Comparison of ENCODE assay signal across 16 cellular contexts in genomic region chr16:24976061-24976779, GRCh38. TPM values are rescaled to one million over a fixed set of nuclear protein-coding genes. Genes with fewer than 3 reads are reported as not detected.
DNase-seq lines count a peak whose midpoint lies in the region; ATAC-seq and TF ChIP-seq lines count a peak whose summit lies in the region.
"Had no signal": no experiment of that assay in that cellular context is flagged by ENCODE, and none has a peak within 500 bp of the region (broad histone marks: within the 10 kb centered on the region; RNA-seq: fewer than 3 reads in every experiment).

No MANE protein-coding gene starts in this region.

- peaks cover 0 to 2% of the 10 kb centered on the region in 2 donors for H3K9me3 Mint-ChIP-seq in activated T-cell treated with anti-CD3 and anti-CD28 coated beads, Interleukin-2, amount 50 U/mL, for 72 hours
- no peaks in the 10 kb centered on the region for H3K9me3 Mint-ChIP-seq in endothelial cell (ENCODE audit: unreplicated experiment)
- H3K9me3 Mint-ChIP-seq in stimulated activated memory B cell treated with anti-CD40 and anti-IgM and Interleukin-4, amounts not matched to agents 10 μg/mL and 1 μg/mL and 100 μg/mL, for 72 hours, result peaks cover 2% of the 10 kb centered on the region
- H3K9me3 Mint-ChIP-seq: nephron had no signal

- no peaks in the 10 kb centered on the region for H3K79me2 ChIP-seq in OCI-LY1 (ENCODE audit: insufficient read depth, low read length)

- H3K4me3 ChIP-seq in OCI-LY1 (ENCODE audit: low read depth, low read length, poor library complexity, severe bottlenecking), result no peak overlapping the region
- H3K4me3 ChIP-seq: Peyer's patch had no signal

- no peaks in the 10 kb centered on the region for H3K9me3 ChIP-seq in OCI-LY1 (ENCODE audit: low read length)
- H3K9me3 ChIP-seq: Peyer's patch had no signal

- DNase-seq in activated T-cell treated with anti-CD3 and anti-CD28 coated beads, Interleukin-2, amount 50 U/mL, for 72 hours, result no peak
- DNase-seq in activated T-cell treated with anti-CD3 and anti-CD28 coated beads for 4 hours (no peak), endothelial cell (ENCODE audit: low spot score) (no peak), epidermal melanocyte (ENCODE audit: insufficient read length, low spot score) (no peak)
- no peak for DNase-seq in stimulated activated naive CD4-positive, alpha-beta T cell (lab: John Stamatoyannopoulos, UW)
- DNase-seq: activated CD4-positive, alpha-beta T cell treated with anti-CD3 and anti-CD28 coated beads for 4 hours; activated effector memory CD4-positive, alpha-beta T cell treated with anti-CD3 and anti-CD28 coated beads, Interleukin-2, amount 50 U/mL, for 16 hours; GOT3; NCI-H146; NCI-H510A treated with DMSO at 0.1 percent for 48 hours had no signal

- no peak for ATAC-seq in activated T-cell treated with anti-CD3 and anti-CD28 coated beads, Interleukin-2, amount 50 U/mL, for 72 hours (replicated peaks in 1 of 2)
- no peak for ATAC-seq in stimulated activated memory B cell treated with anti-CD40 and anti-IgM and Interleukin-4, amounts not matched to agents 10 μg/mL and 1 μg/mL and 100 μg/mL, for 72 hours
- no peak for ATAC-seq in HG03280 (IDR thresholded peaks at IDR 0.05; ENCODE audit: unreplicated experiment)

- H4K20me1 ChIP-seq in OCI-LY1 (ENCODE audit: insufficient read depth, low read length), result no peaks in the 10 kb centered on the region

- H3K27me3 Mint-ChIP-seq in activated T-cell treated with anti-CD3 and anti-CD28 coated beads, Interleukin-2, amount 50 U/mL, for 72 hours (ENCODE audit: low read depth), result no peaks in the 10 kb centered on the region
- peaks cover 6% of the 10 kb centered on the region for H3K27me3 Mint-ChIP-seq in endothelial cell (ENCODE audit: unreplicated experiment)
- H3K27me3 Mint-ChIP-seq in stimulated activated memory B cell treated with anti-CD40 and anti-IgM and Interleukin-4, amounts not matched to agents 10 μg/mL and 1 μg/mL and 100 μg/mL, for 72 hours, result no peaks in the 10 kb centered on the region

- no peak for TF ChIP-seq CTCF in OCI-LY1 (IDR thresholded peaks at IDR 0.05; ENCODE audit: low read length)
- no peak for TF ChIP-seq CTCF in endothelial cell (IDR thresholded peaks at IDR 0.05; ENCODE audit: unreplicated experiment)

- peaks cover 21% of the 10 kb centered on the region for H3K36me3 ChIP-seq in OCI-LY1 (ENCODE audit: insufficient read depth, low read length)

- H3K4me1 Mint-ChIP-seq in activated T-cell treated with anti-CD3 and anti-CD28 coated beads, Interleukin-2, amount 50 U/mL, for 72 hours (ENCODE audit: low read depth), result peaks cover 48% of the 10 kb centered on the region
- H3K4me1 Mint-ChIP-seq in endothelial cell (ENCODE audit: unreplicated experiment), result peaks cover 62% of the 10 kb centered on the region
- peaks cover 88% of the 10 kb centered on the region for H3K4me1 Mint-ChIP-seq in stimulated activated memory B cell treated with anti-CD40 and anti-IgM and Interleukin-4, amounts not matched to agents 10 μg/mL and 1 μg/mL and 100 μg/mL, for 72 hours

- peak overlapping the region; percentile 21 for H3K27ac Mint-ChIP-seq in activated T-cell treated with anti-CD3 and anti-CD28 coated beads, Interleukin-2, amount 50 U/mL, for 72 hours
- peak overlapping the region; percentile 50 for H3K27ac Mint-ChIP-seq in endothelial cell (ENCODE audit: unreplicated experiment)
- peak overlapping the region; percentile 92 for H3K27ac Mint-ChIP-seq in stimulated activated memory B cell treated with anti-CD40 and anti-IgM and Interleukin-4, amounts not matched to agents 10 μg/mL and 1 μg/mL and 100 μg/mL, for 72 hours
- H3K27ac Mint-ChIP-seq: T-helper 1 cell treated with Interleukin-12 subunit alpha and Interleukin-12 subunit beta and Interleukin-4 antibody, amounts not matched to agents 30 μg/mL and 1 μg/mL, for 36 hours had no signal

- peak overlapping the region; percentile 10; the same call in 1 of the 2 replicates for H3K4me2 ChIP-seq in OCI-LY1 (ENCODE audit: low read length)

- H3K4me3 Mint-ChIP-seq in activated T-cell treated with anti-CD3 and anti-CD28 coated beads, Interleukin-2, amount 50 U/mL, for 72 hours, result no peak overlapping the region
- peak overlapping the region; percentile 80 for H3K4me3 Mint-ChIP-seq in endothelial cell (ENCODE audit: unreplicated experiment)
- no peak overlapping the region for H3K4me3 Mint-ChIP-seq in stimulated activated memory B cell treated with anti-CD40 and anti-IgM and Interleukin-4, amounts not matched to agents 10 μg/mL and 1 μg/mL and 100 μg/mL, for 72 hours
- H3K4me3 Mint-ChIP-seq: nephron; T-helper 1 cell treated with Interleukin-12 subunit alpha and Interleukin-12 subunit beta and Interleukin-4 antibody, amounts not matched to agents 30 μg/mL and 1 μg/mL, for 36 hours had no signal

- no peak overlapping the region for H2AFZ ChIP-seq in OCI-LY1 (ENCODE audit: low read length)

- no peaks in the 10 kb centered on the region for H3F3A ChIP-seq in OCI-LY1 (ENCODE audit: insufficient read depth, low read length)

- H3K27ac ChIP-seq in OCI-LY1 (ENCODE audit: low read depth, low read length, poor library complexity, severe bottlenecking), result peak overlapping the region; percentile 75

- no peaks in the 10 kb centered on the region for H3K9me2 ChIP-seq in OCI-LY1 (ENCODE audit: low read depth, low read length)

- H3K36me3 Mint-ChIP-seq in activated T-cell treated with anti-CD3 and anti-CD28 coated beads, Interleukin-2, amount 50 U/mL, for 72 hours (ENCODE audit: insufficient read depth in 2 of 2), result peaks cover 2 to 9% of the 10 kb centered on the region in 2 donors
- H3K36me3 Mint-ChIP-seq in endothelial cell (ENCODE audit: low read depth, unreplicated experiment), result peaks cover 34% of the 10 kb centered on the region
- peaks cover 51% of the 10 kb centered on the region for H3K36me3 Mint-ChIP-seq in stimulated activated memory B cell treated with anti-CD40 and anti-IgM and Interleukin-4, amounts not matched to agents 10 μg/mL and 1 μg/mL and 100 μg/mL, for 72 hours

- peaks cover 53% of the 10 kb centered on the region for H3K4me1 ChIP-seq in OCI-LY1 (ENCODE audit: insufficient read depth, low read length, severe bottlenecking)

- no peaks in the 10 kb centered on the region for H3K27me3 ChIP-seq in OCI-LY1 (ENCODE audit: insufficient read depth, low read length)
- H3K27me3 ChIP-seq: Peyer's patch had no signal

- H3K9ac ChIP-seq in OCI-LY1 (ENCODE audit: low read length), result 0 out of 2 replicates have a peak overlapping the region, but pooled peaks have one; percentile 2

RNA-seq across cellular contexts. Expression of gene ARHGAP17, which starts 38.9 kb away (rescaled TPM):
- 10 to 100 TPM; 66.8 to 70.9 TPM for total RNA-seq in activated T-cell treated with anti-CD3 and anti-CD28 coated beads, Interleukin-2, amount 50 U/mL, for 72 hours
- total RNA-seq in endothelial cell (ENCODE audit: unreplicated experiment), result 125 TPM

Comparison
In these comparisons a context has a peak if more than half of its experiments do, and no peak if none do; other contexts are left out.
1. H3K27ac Mint-ChIP-seq: peak in every context shown above with its lines; median percentile 92 in stimulated activated memory B cell treated with anti-CD40 and anti-IgM and Interleukin-4, amounts not matched to agents 10 μg/mL and 1 μg/mL and 100 μg/mL, for 72 hours; 50 in endothelial cell; 21 in activated T-cell treated with anti-CD3 and anti-CD28 coated beads, Interleukin-2, amount 50 U/mL, for 72 hours.